Comparison of ENCODE assay signal across 11 cellular contexts in the genomic region with DNA sequence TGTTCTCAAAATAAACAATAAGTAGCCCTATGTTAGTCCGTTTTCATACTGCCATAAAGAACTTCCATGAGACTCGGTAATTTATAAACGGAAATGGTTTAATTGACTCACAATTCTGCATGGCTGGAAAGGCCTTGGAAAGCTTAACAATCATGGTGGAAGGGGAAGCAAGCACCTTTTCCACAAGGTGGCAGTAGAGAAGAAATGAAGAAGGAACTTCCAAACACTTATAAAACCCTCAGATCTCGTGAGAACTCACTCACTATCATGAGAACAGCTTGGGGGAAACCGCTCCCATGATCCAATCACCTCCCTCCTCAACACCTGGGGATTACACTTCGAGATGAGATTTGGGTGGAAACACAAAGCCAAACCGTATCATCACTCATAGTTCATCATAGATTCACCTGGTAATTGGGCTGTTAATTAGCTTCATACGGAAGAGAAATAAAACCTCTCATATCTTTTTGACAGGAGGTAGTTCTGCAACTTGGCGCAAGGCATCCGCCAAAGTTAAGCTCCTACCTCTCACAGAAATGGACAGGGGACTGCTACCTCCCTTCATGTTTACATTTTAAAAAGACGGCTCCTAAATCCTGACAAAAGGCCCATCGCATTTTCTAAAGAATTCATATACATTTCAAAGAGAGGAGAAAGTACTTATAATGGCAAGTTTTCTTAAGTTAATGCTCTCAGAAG. TPM values are rescaled to one million over a fixed set of nuclear protein-coding genes. Genes with fewer than 3 reads are reported as not detected.
A peak's percentile ranks its signal among the peaks of the same experiment; 100 is the strongest.
DNase-seq lines count a peak whose midpoint lies in the region; ATAC-seq, FAIRE-seq and TF ChIP-seq lines count a peak whose summit lies in the region.
"Had no signal": no experiment of that assay in that cellular context is flagged by ENCODE, and none has a peak within 500 bp of the region (broad histone marks: within the 10 kb centered on the region; RNA-seq: fewer than 3 reads in every experiment).

No MANE protein-coding gene starts in this region.

- no peaks in the 10 kb centered on the region for H3K9me3 Mint-ChIP-seq in stimulated activated memory B cell treated with anti-CD40 and anti-IgM and Interleukin-4, amounts not matched to agents 10 μg/mL and 1 μg/mL and 100 μg/mL, for 72 hours
- H3K9me3 Mint-ChIP-seq in activated CD8-positive, alpha-beta T cell treated with anti-CD3 and anti-CD28 coated beads, Interleukin-2, amount 10 ng/mL, durations not matched to agents 7 days and 5 days (ENCODE audit: insufficient read depth) = no peaks in the 10 kb centered on the region

- no peaks in the 10 kb centered on the region for H3K36me3 ChIP-seq in pancreas

- H3K27ac ChIP-seq in pancreas = no peak overlapping the region

- H3K9me3 ChIP-seq in pancreas = no peaks in the 10 kb centered on the region

- WGBS in pancreas, 2 donors = 61 to 64% methylated on average over 12 of the region's 12 CpGs

- intact Hi-C loops in pancreas (cut with DNase I) = no loop called here

- no peak for FAIRE-seq in pancreas (lab: Jason Lieb, UNC)

- H3K4me3 ChIP-seq in pancreas = no peak overlapping the region
- H3K4me3 ChIP-seq: lung had no signal

- no peaks in the 10 kb centered on the region for H3K27me3 Mint-ChIP-seq in stimulated activated memory B cell treated with anti-CD40 and anti-IgM and Interleukin-4, amounts not matched to agents 10 μg/mL and 1 μg/mL and 100 μg/mL, for 72 hours
- no peaks in the 10 kb centered on the region for H3K27me3 Mint-ChIP-seq in activated CD8-positive, alpha-beta T cell treated with anti-CD3 and anti-CD28 coated beads, Interleukin-2, amount 10 ng/mL, durations not matched to agents 7 days and 5 days (ENCODE audit: low read depth)
- H3K27me3 Mint-ChIP-seq: activated T-helper 17 cell treated with anti-CD3 and anti-CD28 coated beads, Interleukin-2, amount 50 U/mL, for 72 hours had no signal

- H3K4me1 Mint-ChIP-seq in stimulated activated memory B cell treated with anti-CD40 and anti-IgM and Interleukin-4, amounts not matched to agents 10 μg/mL and 1 μg/mL and 100 μg/mL, for 72 hours = no peaks in the 10 kb centered on the region
- H3K4me1 Mint-ChIP-seq in activated CD8-positive, alpha-beta T cell treated with anti-CD3 and anti-CD28 coated beads, Interleukin-2, amount 10 ng/mL, durations not matched to agents 7 days and 5 days (ENCODE audit: low read depth) = no peaks in the 10 kb centered on the region
- H3K4me1 Mint-ChIP-seq: activated T-helper 17 cell treated with anti-CD3 and anti-CD28 coated beads, Interleukin-2, amount 50 U/mL, for 72 hours had no signal

- CTCF ChIA-PET in activated CD8-positive, alpha-beta T cell treated with anti-CD3 and anti-CD28 coated beads, Interleukin-2, amount 10 ng/mL, durations not matched to agents 7 days and 5 days (lab: Charles Lee) = no interaction called here

- H3K27me3 ChIP-seq in pancreas = no peaks in the 10 kb centered on the region

- in situ Hi-C loops in SK-MEL-5 (cut with HindIII; ENCODE audit: low pct_unique_long_range_greater_than_20kb, low sequenced_read_pairs) = no loop called here

- DNase-seq in Daoy (ENCODE audit: low read depth) (peak; percentile 38), HS-5 (ENCODE audit: low read depth) (peak; percentile 4), SK-MEL-5 (ENCODE audit: low read depth, low spot score) (peak; percentile 49), iPS-NIHi11 (ENCODE audit: low spot score) (peak; percentile 40), AG20443 (ENCODE audit: low spot score) (no peak), pancreas (no peak)
- no peak for DNase-seq in activated CD8-positive, alpha-beta T cell treated with anti-CD3 and anti-CD28 coated beads, Interleukin-2, amount 10 ng/mL, durations not matched to agents 7 days and 5 days
- DNase-seq: NCI-H510A treated with DMSO at 0.1 percent for 48 hours had no signal

- no peak overlapping the region for H3K27ac Mint-ChIP-seq in stimulated activated memory B cell treated with anti-CD40 and anti-IgM and Interleukin-4, amounts not matched to agents 10 μg/mL and 1 μg/mL and 100 μg/mL, for 72 hours
- H3K27ac Mint-ChIP-seq in activated CD8-positive, alpha-beta T cell treated with anti-CD3 and anti-CD28 coated beads, Interleukin-2, amount 10 ng/mL, durations not matched to agents 7 days and 5 days = no peak overlapping the region
- H3K27ac Mint-ChIP-seq: activated T-helper 17 cell treated with anti-CD3 and anti-CD28 coated beads, Interleukin-2, amount 50 U/mL, for 72 hours had no signal

- POLR2A ChIA-PET in activated CD8-positive, alpha-beta T cell treated with anti-CD3 and anti-CD28 coated beads, Interleukin-2, amount 10 ng/mL, durations not matched to agents 7 days and 5 days (lab: Charles Lee) = no interaction called here

- TF ChIP-seq CTCF in pancreas (IDR thresholded peaks at IDR 0.05) = no peak

- no peaks in the 10 kb centered on the region for H3K4me1 ChIP-seq in pancreas

- no peak for ATAC-seq in stimulated activated memory B cell treated with anti-CD40 and anti-IgM and Interleukin-4, amounts not matched to agents 10 μg/mL and 1 μg/mL and 100 μg/mL, for 72 hours
- ATAC-seq in pancreas = no peak
- no peak for ATAC-seq in activated CD8-positive, alpha-beta T cell treated with anti-CD3 and anti-CD28 coated beads, Interleukin-2, amount 10 ng/mL, durations not matched to agents 7 days and 5 days
- ATAC-seq: activated T-helper 17 cell treated with anti-CD3 and anti-CD28 coated beads, Interleukin-2, amount 50 U/mL, for 72 hours had no signal

- H3K4me3 Mint-ChIP-seq in stimulated activated memory B cell treated with anti-CD40 and anti-IgM and Interleukin-4, amounts not matched to agents 10 μg/mL and 1 μg/mL and 100 μg/mL, for 72 hours = no peak overlapping the region
- H3K4me3 Mint-ChIP-seq in activated CD8-positive, alpha-beta T cell treated with anti-CD3 and anti-CD28 coated beads, Interleukin-2, amount 10 ng/mL, durations not matched to agents 7 days and 5 days = no peak overlapping the region
- H3K4me3 Mint-ChIP-seq: activated T-helper 17 cell treated with anti-CD3 and anti-CD28 coated beads, Interleukin-2, amount 50 U/mL, for 72 hours had no signal

- no peaks in the 10 kb centered on the region for H3K36me3 Mint-ChIP-seq in stimulated activated memory B cell treated with anti-CD40 and anti-IgM and Interleukin-4, amounts not matched to agents 10 μg/mL and 1 μg/mL and 100 μg/mL, for 72 hours
- no peaks in the 10 kb centered on the region for H3K36me3 Mint-ChIP-seq in activated CD8-positive, alpha-beta T cell treated with anti-CD3 and anti-CD28 coated beads, Interleukin-2, amount 10 ng/mL, durations not matched to agents 7 days and 5 days (ENCODE audit: low read depth)

RNA-seq across cellular contexts. Expression of a gene that starts 49.0 kb away (rescaled TPM):
- total RNA-seq in Daoy (2014; rRNA removed; shearing (Covaris generic)) = 0.36 TPM in 1 of 2 replicates, not detected in the other
- 0.32 and 0.45 TPM in 2 replicates for total RNA-seq in SK-MEL-5 (2014; rRNA removed; shearing (Covaris generic))
- polyA plus RNA-seq in SK-MEL-5 (2015; cell fraction: cytosol; rRNA removed) = 0.73 and 0.89 TPM in 2 replicates
- 10.0 and 11.8 TPM in 2 replicates for polyA plus RNA-seq in SK-MEL-5 (2015; cell fraction: nucleus; rRNA removed)
- 1 to 10 TPM; 2.3 to 7.0 (median 3.6) TPM for total RNA-seq in pancreas
- 1 to 10 TPM; 1.5 to 7.8 TPM for polyA plus RNA-seq in pancreas
- not detected for total RNA-seq in activated CD8-positive, alpha-beta T cell treated with anti-CD3 and anti-CD28 coated beads, Interleukin-2, amount 10 ng/mL, durations not matched to agents 7 days and 5 days
- total RNA-seq: activated T-helper 17 cell treated with anti-CD3 and anti-CD28 coated beads, Interleukin-2, amount 50 U/mL, for 72 hours had no signal

Comparison
In these comparisons a context has a peak if more than half of its experiments do, and no peak if none do; other contexts are left out.
1. DNase-seq: peak in Daoy (single experiment), HS-5 (single experiment), SK-MEL-5 (single experiment) and iPS-NIHi11 (single experiment); none in AG20443 (single experiment), pancreas (0 of 6) and activated CD8-positive, alpha-beta T cell treated with anti-CD3 and anti-CD28 coated beads, Interleukin-2, amount 10 ng/mL, durations not matched to agents 7 days and 5 days (single experiment).